ENCODE assay signal across 21 cellular contexts in the genomic region with DNA sequence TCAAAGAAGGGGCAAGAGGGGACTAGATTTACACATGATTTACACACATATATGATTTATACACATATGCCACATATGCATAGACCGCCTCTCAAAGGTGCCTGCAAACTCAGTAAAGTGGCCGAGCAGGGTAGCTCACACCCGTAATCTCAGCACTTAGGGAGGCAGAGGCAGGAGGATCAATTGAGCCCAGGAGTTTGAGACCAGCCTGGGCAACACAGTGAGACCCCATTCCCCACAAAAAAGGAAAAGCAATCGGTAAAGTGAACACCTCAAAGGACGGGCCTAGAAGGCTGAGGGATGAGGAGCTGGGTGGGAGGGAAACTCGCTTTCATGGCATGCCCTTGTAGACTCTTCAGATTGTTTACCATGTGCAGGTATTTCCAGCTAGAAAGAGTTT. TPM values are rescaled to one million over a fixed set of nuclear protein-coding genes. Genes with fewer than 3 reads are reported as not detected.
A peak's percentile ranks its signal among the peaks of the same experiment; 100 is the strongest.
DNase-seq lines count a peak whose midpoint lies in the region; ATAC-seq and TF ChIP-seq lines count a peak whose summit lies in the region.
"Had no signal": no experiment of that assay in that cellular context is flagged by ENCODE, and none has a peak within 500 bp of the region (broad histone marks: within the 10 kb centered on the region; RNA-seq: fewer than 3 reads in every experiment).

No MANE protein-coding gene starts in this region.

- no peaks in the 10 kb centered on the region for H3K27me3 Mint-ChIP-seq in CD4-positive, alpha-beta T cell
- H3K27me3 Mint-ChIP-seq in WTC11 (ENCODE audit: low read depth) = no peaks in the 10 kb centered on the region
- H3K27me3 Mint-ChIP-seq: B cell; CD4-positive, CD25-positive, alpha-beta regulatory T cell; CD8-positive, alpha-beta memory T cell had no signal

- H4K91ac ChIP-seq in neuronal stem cell (ENCODE audit: low read depth, low read length, poor library complexity) = no peak overlapping the region

- intact Hi-C loops in CD4-positive, alpha-beta T cell (cut with DNase I, micrococcal nuclease) = no loop called here

- peaks cover 61% of the 10 kb centered on the region for H3K36me3 Mint-ChIP-seq in CD4-positive, alpha-beta T cell (ENCODE audit: low read depth)
- H3K36me3 Mint-ChIP-seq in WTC11 = peaks cover 28% of the 10 kb centered on the region

- H4K8ac ChIP-seq in neuronal stem cell (ENCODE audit: low read depth, low read length) = no peak overlapping the region

- TF ChIP-seq CTCF in CD4-positive, alpha-beta T cell (IDR thresholded peaks at IDR 0.05) = no peak
- TF ChIP-seq CTCF in HEK293 (tag by site-specific recombination; IDR thresholded peaks at IDR 0.05) = no peak
- TF ChIP-seq CTCF in WTC11 (IDR thresholded peaks at IDR 0.05) = no peak

- no peak overlapping the region for H2BK120ac ChIP-seq in neuronal stem cell (ENCODE audit: low read depth, low read length)

- no peak overlapping the region for H2BK5ac ChIP-seq in neuronal stem cell (ENCODE audit: low read length)

- H3K4me1 Mint-ChIP-seq in CD4-positive, alpha-beta T cell (ENCODE audit: low read depth) = peaks cover 24% of the 10 kb centered on the region
- H3K4me1 Mint-ChIP-seq in WTC11 = peaks cover 9% of the 10 kb centered on the region

- no peak for ATAC-seq in CD4-positive, alpha-beta T cell (ENCODE audit: poor library complexity)
- ATAC-seq in WTC11 (no peak), GM21825 (IDR thresholded peaks at IDR 0.05; ENCODE audit: unreplicated experiment) (no peak), HG03439 (IDR thresholded peaks at IDR 0.05; ENCODE audit: unreplicated experiment) (no peak)
- ATAC-seq: GM12878, GM23338, HCT116 had no signal

- no peak for DNase-seq in CD4-positive, alpha-beta T cell
- DNase-seq in WTC11 (ENCODE audit: low spot score) (no peak), neuronal stem cell (ENCODE audit: low spot score) (no peak), midbrain (lab: John Stamatoyannopoulos, UW) (no peak)
- DNase-seq: CD4-positive, CD25-positive, alpha-beta regulatory T cell; CD8-positive, alpha-beta memory T cell; DMS 273 treated with DMSO at 0.1 percent for 48 hours; DMS79; EL; GDM1; H9; HFFc6 had no signal

- H3K18ac ChIP-seq in neuronal stem cell (ENCODE audit: low read length) = no peak overlapping the region

- peak overlapping the region; percentile 13 for H3K9ac ChIP-seq in neuronal stem cell (ENCODE audit: low read depth, low read length, poor library complexity)
- H3K9ac ChIP-seq: BLaER1 had no signal

- H3K36me3 ChIP-seq in HEK293 (ENCODE audit: control insufficient read depth in 2 of 2, insufficient read depth in 1 of 2, low read length in 2 of 2) (peaks cover 28 to 53% of the 10 kb centered on the region in 2 experiments), neuronal stem cell (replicated peaks in 1 of 2; ENCODE audit: control insufficient read depth in 2 of 2, insufficient read depth in 2 of 2, low read length in 2 of 2) (peaks cover 19 to 59% of the 10 kb centered on the region in 2 donors)

- H3K9me3 Mint-ChIP-seq in CD4-positive, alpha-beta T cell = no peaks in the 10 kb centered on the region
- H3K9me3 Mint-ChIP-seq in WTC11 = no peaks in the 10 kb centered on the region
- H3K9me3 Mint-ChIP-seq: CD4-positive, CD25-positive, alpha-beta regulatory T cell; CD8-positive, alpha-beta memory T cell; GM23338; H9; HFFc6 had no signal

- POLR2A ChIA-PET in CD4-positive, alpha-beta T cell (lab: Charles Lee) = interaction anchor here (0.6 kb wide), 1 partner anchor 47 kb away, joined by 3 read pairs; no protein-coding TSS in a partner anchor
- POLR2A ChIA-PET in HEK293 (lab: Yijun Ruan, JAX) = interaction anchor here (0.5 to 0.7 kb wide), 2 partner anchors 159 to 1540 kb away, joined by 3 to 4 read pairs; no protein-coding TSS in a partner anchor
- POLR2A ChIA-PET in WTC11 (lab: Charles Lee) = no interaction called here

- H3K4me3 ChIP-seq in HEK293 (ENCODE audit: low read depth, low read length) (no peak overlapping the region), neuronal stem cell (ENCODE audit: low read length in 2 of 2) (no peak overlapping the region)
- H3K4me3 ChIP-seq: BLaER1, GM12878, GM23338 had no signal

- no peak overlapping the region for H3K23ac ChIP-seq in neuronal stem cell (ENCODE audit: low read depth, low read length, poor library complexity)

- H3K27ac ChIP-seq in CD4-positive, alpha-beta T cell (ENCODE audit: low read depth, low read length) = no peak overlapping the region
- H3K27ac ChIP-seq in HEK293 (ENCODE audit: extremely low read depth, low read depth, low read length) = no peak overlapping the region
- no peak overlapping the region for H3K27ac ChIP-seq in neuronal stem cell (replicated peaks; ENCODE audit: low read length)
- H3K27ac ChIP-seq: BLaER1, C4-2B had no signal

- no peak overlapping the region for H3K27ac Mint-ChIP-seq in CD4-positive, alpha-beta T cell
- H3K27ac Mint-ChIP-seq in WTC11 = no peak overlapping the region
- H3K27ac Mint-ChIP-seq: B cell; CD4-positive, CD25-positive, alpha-beta regulatory T cell; GM23338; H9; HFFc6 had no signal

- H3K9me3 ChIP-seq in CD4-positive, alpha-beta T cell (ENCODE audit: control insufficient read depth, low read length) = no peaks in the 10 kb centered on the region
- H3K9me3 ChIP-seq in HEK293 (ENCODE audit: control insufficient read depth, insufficient read depth, low read depth, low read length) = no peaks in the 10 kb centered on the region
- H3K9me3 ChIP-seq in neuronal stem cell (replicated peaks in 1 of 2; ENCODE audit: control insufficient read depth in 2 of 2, insufficient read depth in 1 of 2, low read depth in 1 of 2, low read length in 2 of 2) = no peaks in the 10 kb centered on the region
- H3K9me3 ChIP-seq: BLaER1 had no signal

- H3K4me1 ChIP-seq in HEK293 (ENCODE audit: control insufficient read depth, insufficient read depth, low read length) = no peaks in the 10 kb centered on the region
- H3K4me1 ChIP-seq in neuronal stem cell (ENCODE audit: control insufficient read depth in 2 of 2, insufficient read depth in 1 of 2, low read depth in 1 of 2, low read length in 2 of 2) = peaks cover 7 to 11% of the 10 kb centered on the region in 2 donors

- no peak overlapping the region for H2AK5ac ChIP-seq in neuronal stem cell (ENCODE audit: low read depth, low read length)

- H2AFZ ChIP-seq in neuronal stem cell (ENCODE audit: low read length) = no peak overlapping the region
- H2AFZ ChIP-seq: GM23338 had no signal

- WGBS in neuronal stem cell (ENCODE audit: extremely low coverage in 2 of 2, insufficient read length in 2 of 2, insufficient replicate concordance in 1 of 2), 2 donors = no CpG with 5 or more reads among the region's 6 CpGs

- no peak overlapping the region for H3K4me2 ChIP-seq in neuronal stem cell (ENCODE audit: insufficient read depth, low read length, poor library complexity, severe bottlenecking)
- H3K4me2 ChIP-seq: BLaER1, GM23338 had no signal

- no peaks in the 10 kb centered on the region for H3K27me3 ChIP-seq in CD4-positive, alpha-beta T cell (ENCODE audit: control insufficient read depth, insufficient read depth, low read length)
- H3K27me3 ChIP-seq in neuronal stem cell (ENCODE audit: control insufficient read depth in 3 of 3, insufficient read depth in 3 of 3, low read depth in 1 of 3, low read length in 3 of 3) = no peaks in the 10 kb centered on the region
- H3K27me3 ChIP-seq: BLaER1 had no signal

- no peak overlapping the region for H3K4ac ChIP-seq in neuronal stem cell (ENCODE audit: low read length)

- no peak overlapping the region for H2BK12ac ChIP-seq in neuronal stem cell (ENCODE audit: low read length)

- peak overlapping the region; percentile 68 for H3K4me3 Mint-ChIP-seq in CD4-positive, alpha-beta T cell
- no peak overlapping the region for H3K4me3 Mint-ChIP-seq in WTC11
- H3K4me3 Mint-ChIP-seq: B cell, GM23338, H9, HFFc6 had no signal

- no peak overlapping the region for H3K14ac ChIP-seq in neuronal stem cell (ENCODE audit: low read length)

- H3K79me1 ChIP-seq in neuronal stem cell (ENCODE audit: low read depth, low read length) = peaks cover 5% of the 10 kb centered on the region

- no peak overlapping the region for H2BK15ac ChIP-seq in neuronal stem cell (ENCODE audit: low read length)

- CTCF ChIA-PET in CD4-positive, alpha-beta T cell (lab: Charles Lee) = no interaction called here
- CTCF ChIA-PET in HEK293 (lab: Yijun Ruan, JAX) (interaction anchor here (0.6 to 2.2 kb wide), 3 partner anchors 16 to 99 kb away, joined by 3 to 9 read pairs (median 3); no protein-coding TSS in a partner anchor), WTC11 (lab: Charles Lee) (interaction anchor here (0.6 to 1.8 kb wide), 2 partner anchors 98 to 100 kb away, joined by 3 to 5 read pairs; no protein-coding TSS in a partner anchor)

TF ChIP-seq in HEK293, 187 proteins besides CTCF, POLR2A, EP300 and RAD21:
- no peak for TF ChIP-seq ZNF16 (tag by site-specific recombination; IDR thresholded peaks at IDR 0.05; ENCODE audit: low read depth)
- peak; percentile 56; the same call in 1 of the 2 replicates for TF ChIP-seq ZNF121 (tag by site-specific recombination; IDR thresholded peaks at IDR 0.05)

TF ChIP-seq in WTC11, 78 proteins besides CTCF, POLR2A, EP300 and RAD21:
- peak; percentile 72; the same call in 1 of the 2 replicates for TF ChIP-seq ZNF121 (CRISPR knock-in tag; IDR thresholded peaks at IDR 0.05)
- TF ChIP-seq, protein P1, sequence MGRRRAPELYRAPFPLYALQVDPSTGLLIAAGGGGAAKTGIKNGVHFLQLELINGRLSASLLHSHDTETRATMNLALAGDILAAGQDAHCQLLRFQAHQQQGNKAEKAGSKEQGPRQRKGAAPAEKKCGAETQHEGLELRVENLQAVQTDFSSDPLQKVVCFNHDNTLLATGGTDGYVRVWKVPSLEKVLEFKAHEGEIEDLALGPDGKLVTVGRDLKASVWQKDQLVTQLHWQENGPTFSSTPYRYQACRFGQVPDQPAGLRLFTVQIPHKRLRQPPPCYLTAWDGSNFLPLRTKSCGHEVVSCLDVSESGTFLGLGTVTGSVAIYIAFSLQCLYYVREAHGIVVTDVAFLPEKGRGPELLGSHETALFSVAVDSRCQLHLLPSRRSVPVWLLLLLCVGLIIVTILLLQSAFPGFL (CRISPR knock-in tag; IDR thresholded peaks at IDR 0.05; ENCODE audit: borderline replicate concordance) = no peak

RNA-seq across cellular contexts. Expression of a gene that starts 5.1 kb away (rescaled TPM):
- total RNA-seq in CD4-positive, alpha-beta T cell = 10 to 100 TPM; 17.2 to 18.3 TPM
- 16.2 to 17.9 TPM (median 17.0 TPM) in 3 replicates for total RNA-seq in WTC11 (2021)
- 10.5 TPM for polyA plus RNA-seq in neuronal stem cell (2013, experiment 1 of 2)
- 9.7 TPM for polyA plus RNA-seq in neuronal stem cell (2013, experiment 2 of 2)

RNA-seq across cellular contexts. Expression of a gene that starts 8.8 kb away (rescaled TPM):
- 10 to 100 TPM in 1 of 2 experiments, 1 to 10 TPM in 1; 6.2 to 10.4 TPM for total RNA-seq in CD4-positive, alpha-beta T cell
- total RNA-seq in WTC11 (2021) = 2.5 to 4.1 TPM (median 3.2 TPM) in 3 replicates
- 2.3 TPM for polyA plus RNA-seq in neuronal stem cell (2013, experiment 1 of 2)
- 1.9 TPM for polyA plus RNA-seq in neuronal stem cell (2013, experiment 2 of 2)

RNA-seq across cellular contexts. Expression of a gene that starts 17.2 kb away (rescaled TPM):
- 10 to 100 TPM; 55.8 to 56.8 TPM for total RNA-seq in CD4-positive, alpha-beta T cell
- total RNA-seq in WTC11 (2021) = 80.0 to 81.6 TPM (median 80.4 TPM) in 3 replicates
- 40.1 TPM for polyA plus RNA-seq in neuronal stem cell (2013, experiment 1 of 2)
- polyA plus RNA-seq in neuronal stem cell (2013, experiment 2 of 2) = 39.2 TPM

RNA-seq across cellular contexts. Expression of a gene that starts 36.6 kb away (rescaled TPM):
- total RNA-seq in CD4-positive, alpha-beta T cell = 10 to 100 TPM; 48.7 to 53.5 TPM
- 34.9 to 36.6 TPM (median 35.2 TPM) in 3 replicates for total RNA-seq in WTC11 (2021)
- 13.3 TPM for polyA plus RNA-seq in neuronal stem cell (2013, experiment 1 of 2)
- 13.5 TPM for polyA plus RNA-seq in neuronal stem cell (2013, experiment 2 of 2)
